Comparison of ENCODE assay signal across 19 cellular contexts in genomic region chr10:13758761-13759160, GRCh38.
DNase-seq lines count a peak whose midpoint lies in the region; ATAC-seq and TF ChIP-seq lines count a peak whose summit lies in the region.
"Had no signal": no experiment of that assay in that cellular context is flagged by ENCODE, and none has a peak within 500 bp of the region (broad histone marks: within the 10 kb centered on the region; RNA-seq: fewer than 3 reads in every experiment).

No MANE protein-coding gene starts in this region.

- no peak overlapping the region for H4K5ac ChIP-seq in mesendoderm (ENCODE audit: low read length)

- H3K23ac ChIP-seq in mesendoderm (ENCODE audit: low read length) = no peak overlapping the region

- H3K79me1 ChIP-seq in mesendoderm (ENCODE audit: low read length) = no peaks in the 10 kb centered on the region

- H3K4me3 ChIP-seq in left ventricle myocardium inferior (no peak overlapping the region), heart left ventricle (no peak overlapping the region), dorsolateral prefrontal cortex (no peak overlapping the region), mesendoderm (ENCODE audit: low read length) (no peak overlapping the region)
- H3K4me3 ChIP-seq: right atrium auricular region, tibial artery had no signal

- no peak overlapping the region for H3K9ac ChIP-seq in mesendoderm (ENCODE audit: low read length)

- WGBS in heart left ventricle, 4 donors = 83 to 88% (median 86%) methylated on average over 5 of the region's 5 CpGs
- no CpG with 5 or more reads among the region's 5 CpGs for WGBS in mesendoderm (ENCODE audit: extremely low coverage, insufficient coverage, low lambda C conversion rate)

- no peaks in the 10 kb centered on the region for H3K27me3 ChIP-seq in left ventricle myocardium inferior (ENCODE audit: low read depth)
- no peaks in the 10 kb centered on the region for H3K27me3 ChIP-seq in heart left ventricle
- H3K27me3 ChIP-seq in dorsolateral prefrontal cortex = no peaks in the 10 kb centered on the region
- no peaks in the 10 kb centered on the region for H3K27me3 ChIP-seq in mesendoderm (ENCODE audit: insufficient read depth, low read length, poor library complexity)
- H3K27me3 ChIP-seq: right atrium auricular region, tibial artery had no signal

- H3K18ac ChIP-seq in mesendoderm (ENCODE audit: low read length) = peak overlapping the region; percentile 93

- TF ChIP-seq POLR2A in heart left ventricle (IDR thresholded peaks at IDR 0.05) = no peak

- H3K56ac ChIP-seq in mesendoderm (ENCODE audit: low read length) = peak overlapping the region; percentile 11

- no peak overlapping the region for H2BK15ac ChIP-seq in mesendoderm (replicated peaks; ENCODE audit: low read depth)

- H3K9me3 ChIP-seq in left ventricle myocardium inferior (replicated peaks) (no peaks in the 10 kb centered on the region), heart left ventricle (no peaks in the 10 kb centered on the region)
- H3K9me3 ChIP-seq: right atrium auricular region, tibial artery had no signal

- ATAC-seq in heart left ventricle (no peak), HG02852 (IDR thresholded peaks at IDR 0.05; ENCODE audit: unreplicated experiment) (no peak)
- ATAC-seq: activated CD8-positive, alpha-beta T cell treated with anti-CD3 and anti-CD28 coated beads for 36 hours; activated T-cell treated with anti-CD3 and anti-CD28 coated beads, Interleukin-2, amount 50 U/mL, for 4 hours had no signal

- no peaks in the 10 kb centered on the region for H3K79me2 ChIP-seq in mesendoderm (ENCODE audit: control insufficient read depth, insufficient read depth, low read length)

- no peak overlapping the region for H3K4ac ChIP-seq in mesendoderm (ENCODE audit: low read depth, low read length)

- peak overlapping the region; percentile 74 for H2BK120ac ChIP-seq in mesendoderm (ENCODE audit: low read depth, low read length)

- TF ChIP-seq CTCF in left ventricle myocardium inferior (IDR thresholded peaks at IDR 0.05; ENCODE audit: borderline replicate concordance) = no peak
- TF ChIP-seq CTCF in heart left ventricle (IDR thresholded peaks at IDR 0.05) = no peak
- no peak for TF ChIP-seq CTCF in dorsolateral prefrontal cortex (IDR thresholded peaks at IDR 0.05 in 54 of 56, conservative IDR thresholded peaks at IDR 0.05 in 2 of 56; ENCODE audit: low read depth in 1 of 56, partially characterized antibody in 56 of 56)

- intact Hi-C loops in left ventricle myocardium inferior (cut with micrococcal nuclease) = no loop called here
- intact Hi-C loops in heart left ventricle (cut with DNase I) = no loop called here
- intact Hi-C loops in dorsolateral prefrontal cortex (cut with DNase I) = no loop called here

- no peak overlapping the region for H2AK5ac ChIP-seq in mesendoderm (ENCODE audit: low read length)

- H3K4me2 ChIP-seq in mesendoderm (ENCODE audit: low read length) = no peak overlapping the region

- H3K4me1 ChIP-seq in left ventricle myocardium inferior = peaks cover 25% of the 10 kb centered on the region
- H3K4me1 ChIP-seq in heart left ventricle = peaks cover 0 to 26% (median 8%) of the 10 kb centered on the region in 12 donors
- peaks cover 6% of the 10 kb centered on the region for H3K4me1 ChIP-seq in mesendoderm (ENCODE audit: control insufficient read depth, low read depth, low read length)

- peak overlapping the region; percentile 23 for H2BK5ac ChIP-seq in mesendoderm (ENCODE audit: low read length)

- peak overlapping the region; percentile 1 for H3K27ac ChIP-seq in left ventricle myocardium inferior (replicated peaks)
- H3K27ac ChIP-seq in heart left ventricle = no peak overlapping the region
- peak overlapping the region in 30 of 59 donors; percentile 0 to 84 (median 62) for H3K27ac ChIP-seq in dorsolateral prefrontal cortex
- H3K27ac ChIP-seq in mesendoderm (ENCODE audit: low read depth, low read length) = peak overlapping the region; percentile 71
- H3K27ac ChIP-seq: right atrium auricular region, tibial artery, VCaP had no signal

- H3K36me3 ChIP-seq in left ventricle myocardium inferior = no peaks in the 10 kb centered on the region
- H3K36me3 ChIP-seq in heart left ventricle = no peaks in the 10 kb centered on the region
- no peaks in the 10 kb centered on the region for H3K36me3 ChIP-seq in mesendoderm (ENCODE audit: control insufficient read depth, insufficient read depth, low read length)
- H3K36me3 ChIP-seq: right atrium auricular region, tibial artery had no signal

- H4K8ac ChIP-seq in mesendoderm (ENCODE audit: low read depth, low read length) = no peak overlapping the region

- DNase-seq in left ventricle myocardium inferior = no peak
- no peak for DNase-seq in heart left ventricle
- no peak for DNase-seq in dorsolateral prefrontal cortex
- DNase-seq in mesendoderm = no peak
- no peak for DNase-seq in Kasumi-1 (lab: John Stamatoyannopoulos, UW)
- no peak for DNase-seq in activated CD4-positive, alpha-beta T cell treated with anti-CD3 and anti-CD28 coated beads for 4 hours
- DNase-seq in NCI-H748 (lab: John Stamatoyannopoulos, UW; ENCODE audit: unreplicated experiment) = no peak
- DNase-seq: activated CD8-positive, alpha-beta T cell treated with anti-CD3 and anti-CD28 coated beads for 36 hours; activated T-cell treated with anti-CD3 and anti-CD28 coated beads, Interleukin-2, amount 50 U/mL, for 4 hours; DMS53; head of caudate nucleus; NCI-H1048; NCI-H2081; NCI-H510A; stimulated activated naive CD4-positive, alpha-beta T cell treated with Interleukin-2 at 50 U/mL for 16 hours; tibial artery had no signal

Comparison
In these comparisons a context has a peak if more than half of its experiments do, and no peak if none do; other contexts are left out.
1. H3K27ac ChIP-seq: peak in left ventricle myocardium inferior (single experiment), dorsolateral prefrontal cortex (30 of 59) and mesendoderm (single experiment); none in heart left ventricle (0 of 12).